11 cellular contexts compared by ENCODE assay signal in the genomic region with DNA sequence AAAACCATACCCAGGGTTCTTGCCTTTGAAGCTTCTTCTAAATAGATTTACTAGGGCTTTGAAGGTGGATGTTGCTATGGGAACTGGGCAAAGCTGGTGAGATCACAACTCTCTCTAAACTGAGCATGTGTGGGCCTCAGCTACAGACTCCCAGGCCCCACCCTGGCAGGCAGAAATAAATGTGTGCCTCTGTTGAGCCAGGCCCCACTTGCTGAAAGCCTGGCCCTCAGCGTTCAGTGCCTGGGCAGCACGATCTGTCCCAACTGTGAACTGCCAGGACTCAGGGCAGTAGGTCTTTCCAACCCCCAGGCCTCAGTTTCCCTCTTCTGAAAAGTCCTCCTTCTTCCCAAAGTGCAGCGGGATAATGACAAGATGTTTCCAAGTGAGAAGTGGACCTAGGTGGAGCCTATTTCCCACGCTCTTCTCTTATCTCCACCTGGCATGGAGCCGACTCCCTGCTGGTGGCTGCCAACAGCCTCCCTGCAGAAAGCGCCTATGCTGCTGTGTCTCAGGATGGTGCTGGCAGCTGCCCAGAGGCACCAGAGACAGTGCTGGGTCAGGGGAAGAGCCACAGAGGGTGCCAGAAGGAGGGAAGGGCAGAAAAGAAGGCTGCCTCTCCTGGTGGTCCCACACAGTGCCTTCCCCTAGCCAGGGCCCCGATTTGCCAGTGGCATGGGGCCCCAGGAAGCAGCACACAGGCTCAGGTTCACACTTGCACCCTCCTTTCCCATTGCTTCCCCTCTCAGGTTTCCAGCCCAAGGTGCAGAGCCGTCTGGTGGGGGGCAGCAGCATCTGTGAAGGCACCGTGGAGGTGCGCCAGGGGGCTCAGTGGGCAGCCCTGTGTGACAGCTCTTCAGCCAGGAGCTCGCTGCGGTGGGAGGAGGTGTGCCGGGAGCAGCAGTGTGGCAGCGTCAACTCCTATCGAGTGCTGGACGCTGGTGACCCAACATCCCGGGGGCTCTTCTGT. TPM values are rescaled to one million over a fixed set of nuclear protein-coding genes. Genes with fewer than 3 reads are reported as not detected.
A peak's percentile ranks its signal among the peaks of the same experiment; 100 is the strongest.
DNase-seq lines count a peak whose midpoint lies in the region; FAIRE-seq and TF ChIP-seq lines count a peak whose summit lies in the region.
"Had no signal": no experiment of that assay in that cellular context is flagged by ENCODE, and none has a peak within 500 bp of the region (broad histone marks: within the 10 kb centered on the region; RNA-seq: fewer than 3 reads in every experiment).

No MANE protein-coding gene starts in this region.

- H3K27me3 Mint-ChIP-seq in astrocyte (ENCODE audit: low read depth, unreplicated experiment): peaks cover 32% of the 10 kb centered on the region

- H3K27me3 ChIP-seq in astrocyte (ENCODE audit: insufficient read depth, low read length): peaks cover 16% of the 10 kb centered on the region
- H3K27me3 ChIP-seq in mesenchymal stem cell (ENCODE audit: control insufficient read depth in 1 of 2, insufficient read depth in 1 of 2, low read length in 2 of 2): peaks cover 43 to 70% of the 10 kb centered on the region in 2 experiments

- H2BK5ac ChIP-seq in mesenchymal stem cell (ENCODE audit: low read depth, low read length, poor library complexity, severe bottlenecking): no peak overlapping the region

- no peaks in the 10 kb centered on the region for H3K79me1 ChIP-seq in mesenchymal stem cell (replicated peaks; ENCODE audit: low read length, poor library complexity, severe bottlenecking)

- TF ChIP-seq CTCF in AG10803 (conservative IDR thresholded peaks at IDR 0.05; ENCODE audit: low read length): no peak
- no peak for TF ChIP-seq CTCF in astrocyte (IDR thresholded peaks at IDR 0.05; ENCODE audit: insufficient read depth, low read depth, low read length)

- no peak overlapping the region for H3K18ac ChIP-seq in mesenchymal stem cell (ENCODE audit: low read depth in 1 of 2, low read length in 2 of 2)

- no peak overlapping the region for H2BK12ac ChIP-seq in mesenchymal stem cell (ENCODE audit: low read length in 2 of 2)

- H3K27ac Mint-ChIP-seq in astrocyte (ENCODE audit: unreplicated experiment): no peak overlapping the region

- H4K91ac ChIP-seq in mesenchymal stem cell (ENCODE audit: low read length): no peak overlapping the region

- 84% methylated on average over 17 of the region's 17 CpGs for WGBS in mesenchymal stem cell

- no peak for TF ChIP-seq EP300 in Ishikawa (IDR thresholded peaks at IDR 0.05; ENCODE audit: borderline replicate concordance)

- no peak overlapping the region for H3K27ac ChIP-seq in astrocyte (ENCODE audit: low read depth, low read length)
- no peak overlapping the region for H3K27ac ChIP-seq in mesenchymal stem cell (ENCODE audit: low read length, poor library complexity, severe bottlenecking)

- no peak overlapping the region for H3K4me3 Mint-ChIP-seq in astrocyte (ENCODE audit: unreplicated experiment)

- no peaks in the 10 kb centered on the region for H3K79me2 ChIP-seq in astrocyte (ENCODE audit: insufficient read depth, low read length)

- FAIRE-seq in astrocyte (lab: Jason Lieb, UNC): no peak
- FAIRE-seq: islet of Langerhans had no signal

- no peak overlapping the region for H2BK15ac ChIP-seq in mesenchymal stem cell (ENCODE audit: low read depth, poor library complexity, severe bottlenecking)

- H3K4me3 ChIP-seq in AG10803 (ENCODE audit: low read length) (no peak overlapping the region), astrocyte (ENCODE audit: insufficient read depth, low read depth, low read length) (no peak overlapping the region), mesenchymal stem cell (ENCODE audit: insufficient read depth in 1 of 2, low read depth in 1 of 2, low read length in 2 of 2) (no peak overlapping the region)

- H3K4me1 ChIP-seq in astrocyte (ENCODE audit: insufficient read depth, low read length): no peaks in the 10 kb centered on the region
- peaks cover 14% of the 10 kb centered on the region for H3K4me1 ChIP-seq in mesenchymal stem cell (ENCODE audit: control insufficient read depth, insufficient read depth, low read depth, low read length)

- no peak for TF ChIP-seq RAD21 in Ishikawa (IDR thresholded peaks at IDR 0.05; ENCODE audit: low read depth)

- H3K36me3 ChIP-seq in astrocyte (ENCODE audit: insufficient read depth, low read length) (no peaks in the 10 kb centered on the region), mesenchymal stem cell (ENCODE audit: control insufficient read depth in 1 of 2, insufficient read depth in 2 of 2, low read depth in 1 of 2, low read length in 2 of 2) (no peaks in the 10 kb centered on the region)

- H2BK120ac ChIP-seq in mesenchymal stem cell (ENCODE audit: low read depth, low read length): no peak overlapping the region

- peaks cover 3% of the 10 kb centered on the region for H3K36me3 Mint-ChIP-seq in astrocyte (ENCODE audit: low read depth, unreplicated experiment)

- no peak overlapping the region for H2AFZ ChIP-seq in astrocyte (ENCODE audit: low read depth, low read length)
- H2AFZ ChIP-seq in mesenchymal stem cell (ENCODE audit: low read depth, low read length): no peak overlapping the region

- no peak overlapping the region for H3K9ac ChIP-seq in astrocyte (ENCODE audit: low read length)
- H3K9ac ChIP-seq in mesenchymal stem cell (ENCODE audit: low read length): peak overlapping the region; percentile 43

- H3K14ac ChIP-seq in mesenchymal stem cell (ENCODE audit: low read length in 2 of 2): no peak overlapping the region

- H3K4me1 Mint-ChIP-seq in astrocyte (ENCODE audit: low read depth, unreplicated experiment): no peaks in the 10 kb centered on the region

- H3K23ac ChIP-seq in mesenchymal stem cell (ENCODE audit: low read length in 2 of 2): no peak overlapping the region

- H3K4me2 ChIP-seq in astrocyte (ENCODE audit: low read length) (no peak overlapping the region), mesenchymal stem cell (ENCODE audit: low read length, poor library complexity, severe bottlenecking) (no peak overlapping the region)

- peak; percentile 15 for DNase-seq in AG10803 (ENCODE audit: low read depth)
- peak; percentile 27 for DNase-seq in astrocyte (ENCODE audit: low read depth)
- DNase-seq in mesenchymal stem cell: peak; percentile 16
- DNase-seq in pons (ENCODE audit: low spot score): no peak
- no peak for DNase-seq in DMS79 (lab: John Stamatoyannopoulos, UW)
- DNase-seq in SKM-1 treated with dmso at 0.1 percent for 144 hours (lab: John Stamatoyannopoulos, UW; ENCODE audit: unreplicated experiment): no peak
- DNase-seq in HCEC 1CT: no peak
- DNase-seq: amygdala, EL had no signal

- no peak overlapping the region for H2AK5ac ChIP-seq in mesenchymal stem cell (ENCODE audit: low read length, severe bottlenecking)

- peaks cover 6% of the 10 kb centered on the region for H3K9me3 Mint-ChIP-seq in astrocyte (ENCODE audit: unreplicated experiment)

- no peaks in the 10 kb centered on the region for H4K20me1 ChIP-seq in astrocyte (ENCODE audit: insufficient read depth, low read length)

- H3K4ac ChIP-seq in mesenchymal stem cell (ENCODE audit: low read depth in 1 of 2, low read length in 2 of 2): no peak overlapping the region

- H4K8ac ChIP-seq in mesenchymal stem cell (ENCODE audit: low read length): no peak overlapping the region

- H3K9me3 ChIP-seq in astrocyte (ENCODE audit: insufficient read depth, low read depth, low read length): no peaks in the 10 kb centered on the region
- no peaks in the 10 kb centered on the region for H3K9me3 ChIP-seq in mesenchymal stem cell (ENCODE audit: control insufficient read depth, low read length)

TF ChIP-seq in Ishikawa, 13 proteins besides CTCF, POLR2A, EP300 and RAD21:
- peak; percentile 70 for TF ChIP-seq NFIC (IDR thresholded peaks at IDR 0.05)
- no peak for TF ChIP-seq CEBPB (IDR thresholded peaks at IDR 0.05)

RNA-seq across cellular contexts. Expression of a gene that starts 18.9 kb away (rescaled TPM):
- total RNA-seq in astrocyte: not detected in 2 replicates
- not detected for polyA plus RNA-seq in mesenchymal stem cell (2013, experiment 1 of 2)
- not detected for polyA plus RNA-seq in mesenchymal stem cell (2013, experiment 2 of 2)

RNA-seq across cellular contexts. Expression of a gene that starts 40.1 kb away (rescaled TPM):
- total RNA-seq in astrocyte: 13.5 and 18.1 TPM in 2 replicates
- polyA plus RNA-seq in mesenchymal stem cell (2013, experiment 1 of 2): 15.0 TPM
- 14.7 TPM for polyA plus RNA-seq in mesenchymal stem cell (2013, experiment 2 of 2)

Comparison
In these comparisons a context has a peak if more than half of its experiments do, and no peak if none do; other contexts are left out.
1. DNase-seq: peak in AG10803 (single experiment), astrocyte (single experiment) and mesenchymal stem cell (single experiment); none in pons (single experiment), DMS79 (single experiment), SKM-1 treated with dmso at 0.1 percent for 144 hours (single experiment) and HCEC 1CT (single experiment).